Comparison of ENCODE assay signal across 17 cellular contexts in genomic region chrX:154363706-154364439, GRCh38.
"Had no signal": no experiment of that assay in that cellular context is flagged by ENCODE, and none has a peak within 500 bp of the region (broad histone marks: within the 10 kb centered on the region; RNA-seq: fewer than 3 reads in every experiment).

No MANE protein-coding gene starts in this region.

- H3K27ac Mint-ChIP-seq: activated naive CD8-positive, alpha-beta T cell; nephron progenitor cell had no signal

- H3K4me3 Mint-ChIP-seq: activated CD4-positive, alpha-beta T cell treated with anti-CD3 and anti-CD28 coated beads, Interleukin-2, amount 10 ng/mL, durations not matched to agents 7 days and 5 days; activated naive CD8-positive, alpha-beta T cell; nephron progenitor cell had no signal

- H3K27me3 Mint-ChIP-seq: activated CD4-positive, alpha-beta T cell treated with anti-CD3 and anti-CD28 coated beads, Interleukin-2, amount 10 ng/mL, durations not matched to agents 7 days and 5 days; activated naive CD8-positive, alpha-beta T cell had no signal

- H3K27me3 ChIP-seq: brain microvascular endothelial cell, esophagus squamous epithelium, ovary had no signal

- H3K27ac ChIP-seq: brain microvascular endothelial cell, dorsolateral prefrontal cortex, ovary had no signal

- H3K4me3 ChIP-seq: dorsolateral prefrontal cortex, esophagus squamous epithelium, mucosa of descending colon, ovary had no signal

- H3K9me3 ChIP-seq: esophagus squamous epithelium, mucosa of descending colon, ovary had no signal

- H3K36me3 Mint-ChIP-seq: activated naive CD8-positive, alpha-beta T cell had no signal

- H3K9me3 Mint-ChIP-seq: activated CD4-positive, alpha-beta T cell treated with anti-CD3 and anti-CD28 coated beads, Interleukin-2, amount 10 ng/mL, durations not matched to agents 7 days and 5 days had no signal

- H3K36me3 ChIP-seq: ovary had no signal

- DNase-seq: activated CD4-positive, alpha-beta T cell treated with anti-CD3 and anti-CD28 coated beads, Interleukin-2, amount 10 ng/mL, durations not matched to agents 7 days and 5 days; activated CD4-positive, CD25-positive, alpha-beta regulatory T cell; activated T-cell treated with anti-CD3 and anti-CD28 coated beads, Interleukin-2, amount 50 U/mL, for 1 hour; amygdala; brain microvascular endothelial cell; dorsolateral prefrontal cortex; esophagus squamous epithelium; foreskin fibroblast; head of caudate nucleus; left colon; mucosa of descending colon; nephron progenitor cell; ovary; retina; stimulated activated CD4-positive, alpha-beta T cell treated with anti-CD3 and anti-CD28 coated beads, Interleukin-4, amount 100 ng/mL, for 4 hours; trophoblast cell had no signal

- ATAC-seq: left colon, mucosa of descending colon had no signal
